In the genomic region with DNA sequence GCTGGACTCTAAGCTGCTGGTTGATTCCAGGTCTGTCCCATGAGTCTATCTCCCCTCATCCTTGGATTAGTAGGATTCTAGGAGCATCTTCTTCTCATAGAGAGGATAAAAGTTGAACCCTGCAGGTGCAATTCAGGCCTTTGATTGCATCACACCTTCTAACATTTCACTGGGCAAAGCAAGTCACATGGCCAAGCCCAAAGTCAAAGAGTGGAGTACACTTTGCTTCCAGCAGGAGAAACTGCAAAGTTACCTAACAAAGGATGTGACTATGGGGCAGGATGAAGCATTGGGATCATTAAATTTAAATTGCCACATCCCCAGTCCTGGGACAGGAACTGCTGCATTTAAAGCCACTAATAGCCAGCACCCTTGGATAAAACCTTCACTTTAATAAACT, we compare ENCODE assay signal across 1 cellular context.
TF ChIP-seq lines count a peak whose summit lies in the region.

No MANE protein-coding gene starts in this region.

TF ChIP-seq in GM23338, 12 proteins besides CTCF, POLR2A, EP300 and RAD21:
- TF ChIP-seq, protein P1, sequence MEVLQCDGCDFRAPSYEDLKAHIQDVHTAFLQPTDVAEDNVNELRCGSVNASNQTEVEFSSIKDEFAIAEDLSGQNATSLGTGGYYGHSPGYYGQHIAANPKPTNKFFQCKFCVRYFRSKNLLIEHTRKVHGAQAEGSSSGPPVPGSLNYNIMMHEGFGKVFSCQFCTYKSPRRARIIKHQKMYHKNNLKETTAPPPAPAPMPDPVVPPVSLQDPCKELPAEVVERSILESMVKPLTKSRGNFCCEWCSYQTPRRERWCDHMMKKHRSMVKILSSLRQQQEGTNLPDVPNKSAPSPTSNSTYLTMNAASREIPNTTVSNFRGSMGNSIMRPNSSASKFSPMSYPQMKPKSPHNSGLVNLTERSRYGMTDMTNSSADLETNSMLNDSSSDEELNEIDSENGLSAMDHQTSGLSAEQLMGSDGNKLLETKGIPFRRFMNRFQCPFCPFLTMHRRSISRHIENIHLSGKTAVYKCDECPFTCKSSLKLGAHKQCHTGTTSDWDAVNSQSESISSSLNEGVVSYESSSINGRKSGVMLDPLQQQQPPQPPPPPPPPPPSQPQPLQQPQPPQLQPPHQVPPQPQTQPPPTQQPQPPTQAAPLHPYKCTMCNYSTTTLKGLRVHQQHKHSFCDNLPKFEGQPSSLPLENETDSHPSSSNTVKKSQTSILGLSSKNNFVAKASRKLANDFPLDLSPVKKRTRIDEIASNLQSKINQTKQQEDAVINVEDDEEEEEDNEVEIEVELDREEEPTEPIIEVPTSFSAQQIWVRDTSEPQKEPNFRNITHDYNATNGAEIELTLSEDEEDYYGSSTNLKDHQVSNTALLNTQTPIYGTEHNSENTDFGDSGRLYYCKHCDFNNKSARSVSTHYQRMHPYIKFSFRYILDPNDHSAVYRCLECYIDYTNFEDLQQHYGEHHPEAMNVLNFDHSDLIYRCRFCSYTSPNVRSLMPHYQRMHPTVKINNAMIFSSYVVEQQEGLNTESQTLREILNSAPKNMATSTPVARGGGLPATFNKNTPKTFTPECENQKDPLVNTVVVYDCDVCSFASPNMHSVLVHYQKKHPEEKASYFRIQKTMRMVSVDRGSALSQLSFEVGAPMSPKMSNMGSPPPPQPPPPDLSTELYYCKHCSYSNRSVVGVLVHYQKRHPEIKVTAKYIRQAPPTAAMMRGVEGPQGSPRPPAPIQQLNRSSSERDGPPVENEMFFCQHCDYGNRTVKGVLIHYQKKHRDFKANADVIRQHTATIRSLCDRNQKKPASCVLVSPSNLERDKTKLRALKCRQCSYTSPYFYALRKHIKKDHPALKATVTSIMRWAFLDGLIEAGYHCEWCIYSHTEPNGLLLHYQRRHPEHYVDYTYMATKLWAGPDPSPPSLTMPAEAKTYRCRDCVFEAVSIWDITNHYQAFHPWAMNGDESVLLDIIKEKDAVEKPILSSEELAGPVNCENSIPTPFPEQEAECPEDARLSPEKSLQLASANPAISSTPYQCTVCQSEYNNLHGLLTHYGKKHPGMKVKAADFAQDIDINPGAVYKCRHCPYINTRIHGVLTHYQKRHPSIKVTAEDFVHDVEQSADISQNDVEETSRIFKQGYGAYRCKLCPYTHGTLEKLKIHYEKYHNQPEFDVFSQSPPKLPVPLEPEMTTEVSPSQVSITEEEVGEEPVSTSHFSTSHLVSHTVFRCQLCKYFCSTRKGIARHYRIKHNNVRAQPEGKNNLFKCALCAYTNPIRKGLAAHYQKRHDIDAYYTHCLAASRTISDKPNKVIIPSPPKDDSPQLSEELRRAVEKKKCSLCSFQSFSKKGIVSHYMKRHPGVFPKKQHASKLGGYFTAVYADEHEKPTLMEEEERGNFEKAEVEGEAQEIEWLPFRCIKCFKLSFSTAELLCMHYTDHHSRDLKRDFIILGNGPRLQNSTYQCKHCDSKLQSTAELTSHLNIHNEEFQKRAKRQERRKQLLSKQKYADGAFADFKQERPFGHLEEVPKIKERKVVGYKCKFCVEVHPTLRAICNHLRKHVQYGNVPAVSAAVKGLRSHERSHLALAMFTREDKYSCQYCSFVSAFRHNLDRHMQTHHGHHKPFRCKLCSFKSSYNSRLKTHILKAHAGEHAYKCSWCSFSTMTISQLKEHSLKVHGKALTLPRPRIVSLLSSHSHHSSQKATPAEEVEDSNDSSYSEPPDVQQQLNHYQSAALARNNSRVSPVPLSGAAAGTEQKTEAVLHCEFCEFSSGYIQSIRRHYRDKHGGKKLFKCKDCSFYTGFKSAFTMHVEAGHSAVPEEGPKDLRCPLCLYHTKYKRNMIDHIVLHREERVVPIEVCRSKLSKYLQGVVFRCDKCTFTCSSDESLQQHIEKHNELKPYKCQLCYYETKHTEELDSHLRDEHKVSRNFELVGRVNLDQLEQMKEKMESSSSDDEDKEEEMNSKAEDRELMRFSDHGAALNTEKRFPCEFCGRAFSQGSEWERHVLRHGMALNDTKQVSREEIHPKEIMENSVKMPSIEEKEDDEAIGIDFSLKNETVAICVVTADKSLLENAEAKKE (CRISPR knock-in tag; IDR thresholded peaks at IDR 0.05), result no peak
- TF ChIP-seq ZNF331 (CRISPR knock-in tag; IDR thresholded peaks at IDR 0.05; ENCODE audit: low read depth) (no peak), STAT1 (IDR thresholded peaks at IDR 0.05; ENCODE audit: unreplicated experiment) (no peak), EZH2phosphoT487 (IDR thresholded peaks at IDR 0.05; ENCODE audit: unreplicated experiment) (no peak), CREB1 (CRISPR knock-in tag; IDR thresholded peaks at IDR 0.05; ENCODE audit: low read depth) (no peak), REST (IDR thresholded peaks at IDR 0.05; ENCODE audit: unreplicated experiment) (no peak), ZNF114 (CRISPR knock-in tag; IDR thresholded peaks at IDR 0.05) (no peak), POLR2AphosphoS5 (IDR thresholded peaks at IDR 0.05; ENCODE audit: low read depth) (no peak), NANOG (IDR thresholded peaks at IDR 0.05; ENCODE audit: borderline replicate concordance) (no peak), EZH2 (IDR thresholded peaks at IDR 0.05; ENCODE audit: low read depth, unreplicated experiment) (no peak), JUNB (IDR thresholded peaks at IDR 0.05; ENCODE audit: unreplicated experiment) (no peak)
- TF ChIP-seq, protein P2, sequence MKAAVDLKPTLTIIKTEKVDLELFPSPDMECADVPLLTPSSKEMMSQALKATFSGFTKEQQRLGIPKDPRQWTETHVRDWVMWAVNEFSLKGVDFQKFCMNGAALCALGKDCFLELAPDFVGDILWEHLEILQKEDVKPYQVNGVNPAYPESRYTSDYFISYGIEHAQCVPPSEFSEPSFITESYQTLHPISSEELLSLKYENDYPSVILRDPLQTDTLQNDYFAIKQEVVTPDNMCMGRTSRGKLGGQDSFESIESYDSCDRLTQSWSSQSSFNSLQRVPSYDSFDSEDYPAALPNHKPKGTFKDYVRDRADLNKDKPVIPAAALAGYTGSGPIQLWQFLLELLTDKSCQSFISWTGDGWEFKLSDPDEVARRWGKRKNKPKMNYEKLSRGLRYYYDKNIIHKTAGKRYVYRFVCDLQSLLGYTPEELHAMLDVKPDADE (IDR thresholded peaks at IDR 0.05), result no peak
